Comparison of ENCODE assay signal across 1 cellular context in the genomic region with DNA sequence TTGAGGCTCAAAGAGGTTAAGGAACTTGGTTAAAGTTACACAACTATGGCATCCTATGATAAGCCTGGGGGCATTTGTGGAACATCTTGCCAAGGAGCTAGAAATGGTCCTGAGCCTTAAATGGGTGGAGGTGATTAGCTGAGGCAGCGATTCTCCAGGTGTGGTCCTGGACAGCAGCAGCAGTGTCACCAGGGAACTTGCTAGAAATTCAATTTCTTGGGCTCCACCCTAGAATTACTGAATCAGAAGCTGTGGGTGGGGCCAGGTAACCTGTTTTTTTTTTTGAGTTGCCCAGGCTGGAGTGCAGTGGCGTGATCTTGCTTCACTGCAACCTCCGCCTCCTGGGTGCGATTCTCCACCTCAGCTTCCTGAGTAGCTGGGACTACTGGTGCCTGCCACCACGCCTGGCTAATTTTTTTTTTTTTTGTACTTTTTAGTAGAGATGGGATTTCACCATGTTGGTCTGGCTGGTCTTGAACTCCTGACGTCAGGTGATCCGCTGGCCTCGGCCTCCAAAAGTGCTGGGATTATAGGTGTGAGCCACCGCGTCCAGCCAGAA.
TF ChIP-seq lines count a peak whose summit lies in the region.

No MANE protein-coding gene starts in this region.

TF ChIP-seq in A549, 52 proteins besides CTCF, POLR2A, EP300 and RAD21:
- TF ChIP-seq MAFK (IDR thresholded peaks at IDR 0.05; ENCODE audit: partially characterized antibody) (peak; percentile 67), TFCP2L1 (CRISPR knock-in tag; IDR thresholded peaks at IDR 0.05) (no peak)
